In genomic region chr1:112533029-112533428, GRCh38 we compare ENCODE assay signal across 1 cellular context.
TF ChIP-seq lines count a peak whose summit lies in the region.

No MANE protein-coding gene starts in this region.

TF ChIP-seq in SK-N-SH treated with all-trans-retinoic acid at 6 μM for 48 hours, 23 proteins besides CTCF, POLR2A, EP300 and RAD21 (continued from another document):
- TF ChIP-seq TSHZ2 (CRISPR knock-in tag; IDR thresholded peaks at IDR 0.05): no peak
